Comparison of ENCODE assay signal across 12 cellular contexts in the genomic region with DNA sequence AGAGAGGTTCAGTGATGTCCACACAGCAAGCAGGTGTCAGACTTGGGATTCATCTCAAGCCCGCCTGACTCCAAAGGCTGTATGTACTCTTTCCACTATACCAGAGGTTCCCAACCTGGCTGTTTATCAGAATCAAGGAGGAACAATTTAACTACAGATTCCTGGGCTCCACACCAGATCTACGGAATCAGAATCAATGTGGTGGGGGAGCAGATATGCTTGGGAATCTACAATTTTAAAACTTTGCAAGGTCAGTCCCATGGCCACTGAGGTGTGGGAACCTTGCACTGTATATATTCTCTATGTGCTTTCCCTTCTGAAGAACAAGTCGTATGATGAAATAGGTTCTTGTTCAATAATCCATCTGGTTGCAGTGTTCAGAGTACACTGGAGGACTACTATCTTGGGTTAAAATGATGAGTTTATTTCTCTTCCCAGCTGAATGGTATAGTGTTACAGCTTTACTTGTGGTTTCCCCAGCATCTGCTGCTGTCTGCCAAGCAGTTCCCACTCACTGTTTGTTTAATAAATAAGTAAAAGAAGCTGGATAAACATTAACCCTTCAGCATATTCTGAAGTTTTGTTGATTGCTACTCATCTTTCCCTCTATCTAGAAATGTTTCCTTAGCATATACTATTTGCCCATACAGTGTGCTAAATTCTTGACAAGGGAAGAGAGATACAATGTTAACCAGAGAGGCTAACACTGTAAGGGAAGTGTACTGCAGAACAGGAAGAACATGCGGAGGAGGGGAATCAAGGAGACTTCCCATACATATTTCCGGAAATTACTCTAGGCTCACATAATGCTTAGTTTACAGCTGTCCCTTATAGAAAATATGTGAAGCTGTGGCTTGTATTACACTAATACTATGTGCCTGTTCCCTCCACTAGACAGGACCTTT. TPM values are rescaled to one million over a fixed set of nuclear protein-coding genes. Genes with fewer than 3 reads are reported as not detected.
DNase-seq lines count a peak whose midpoint lies in the region; ATAC-seq and FAIRE-seq lines count a peak whose summit lies in the region.
"Had no signal": no experiment of that assay in that cellular context is flagged by ENCODE, and none has a peak within 500 bp of the region (broad histone marks: within the 10 kb centered on the region; RNA-seq: fewer than 3 reads in every experiment).

No MANE protein-coding gene starts in this region.

- peaks cover 68% of the 10 kb centered on the region for H4K20me1 ChIP-seq in BLaER1

- H3K9ac ChIP-seq in BLaER1 (no peak overlapping the region), mesenchymal stem cell (ENCODE audit: low read length) (no peak overlapping the region), neuronal stem cell (ENCODE audit: low read depth, low read length, poor library complexity) (no peak overlapping the region)

- H3K4ac ChIP-seq in mesenchymal stem cell (ENCODE audit: low read depth in 1 of 2, low read length in 2 of 2) (no peak overlapping the region), neuronal stem cell (ENCODE audit: low read length) (no peak overlapping the region)

- H3K79me1 ChIP-seq in mesenchymal stem cell (replicated peaks; ENCODE audit: low read length, poor library complexity, severe bottlenecking) (peaks cover 26% of the 10 kb centered on the region), neuronal stem cell (ENCODE audit: low read depth, low read length) (peaks cover 7% of the 10 kb centered on the region)

- H3K4me2 ChIP-seq in BLaER1 (peak overlapping the region; percentile 34), mesenchymal stem cell (ENCODE audit: low read length, poor library complexity, severe bottlenecking) (peak overlapping the region; percentile 67), neuronal stem cell (ENCODE audit: insufficient read depth, low read length, poor library complexity, severe bottlenecking) (no peak overlapping the region)

- H2AFZ ChIP-seq in mesenchymal stem cell (ENCODE audit: low read depth, low read length) (no peak overlapping the region), neuronal stem cell (ENCODE audit: low read length) (no peak overlapping the region)

- H3K36me3 ChIP-seq in BLaER1 (peaks cover 64% of the 10 kb centered on the region), mesenchymal stem cell (ENCODE audit: control insufficient read depth in 1 of 2, insufficient read depth in 2 of 2, low read depth in 1 of 2, low read length in 2 of 2) (peaks cover 3 to 18% of the 10 kb centered on the region in 2 experiments), neuronal stem cell (replicated peaks in 1 of 2; ENCODE audit: control insufficient read depth in 2 of 2, insufficient read depth in 2 of 2, low read length in 2 of 2) (peaks cover 6 to 60% of the 10 kb centered on the region in 2 donors)

- H3K23ac ChIP-seq in mesenchymal stem cell (ENCODE audit: low read length in 2 of 2): no peak overlapping the region
- H3K23ac ChIP-seq in neuronal stem cell (ENCODE audit: low read depth, low read length, poor library complexity): no peak overlapping the region

- H4K91ac ChIP-seq in mesenchymal stem cell (ENCODE audit: low read length) (no peak overlapping the region), neuronal stem cell (ENCODE audit: low read depth, low read length, poor library complexity) (no peak overlapping the region)

- H3K27me3 ChIP-seq in BLaER1 (no peaks in the 10 kb centered on the region), mesenchymal stem cell (ENCODE audit: control insufficient read depth in 1 of 2, insufficient read depth in 1 of 2, low read length in 2 of 2) (no peaks in the 10 kb centered on the region), neuronal stem cell (ENCODE audit: control insufficient read depth in 3 of 3, insufficient read depth in 3 of 3, low read depth in 1 of 3, low read length in 3 of 3) (no peaks in the 10 kb centered on the region)
- H3K27me3 ChIP-seq: heart right ventricle, vagina had no signal

- no peak overlapping the region for H3K14ac ChIP-seq in mesenchymal stem cell (ENCODE audit: low read length in 2 of 2)
- no peak overlapping the region for H3K14ac ChIP-seq in neuronal stem cell (ENCODE audit: low read length)

- H3K9me3 ChIP-seq in BLaER1: peaks cover 14% of the 10 kb centered on the region
- peaks cover 5% of the 10 kb centered on the region for H3K9me3 ChIP-seq in mesenchymal stem cell (ENCODE audit: control insufficient read depth, low read length)
- peaks cover 2 to 13% of the 10 kb centered on the region in 2 donors for H3K9me3 ChIP-seq in neuronal stem cell (replicated peaks in 1 of 2; ENCODE audit: control insufficient read depth in 2 of 2, insufficient read depth in 1 of 2, low read depth in 1 of 2, low read length in 2 of 2)
- H3K9me3 ChIP-seq: vagina had no signal

- H2BK15ac ChIP-seq in mesenchymal stem cell (ENCODE audit: low read depth, poor library complexity, severe bottlenecking): no peak overlapping the region
- H2BK15ac ChIP-seq in neuronal stem cell (ENCODE audit: low read length): no peak overlapping the region

- peak overlapping the region; percentile 33 to 44 for H2BK12ac ChIP-seq in mesenchymal stem cell (ENCODE audit: low read length in 2 of 2)
- H2BK12ac ChIP-seq in neuronal stem cell (ENCODE audit: low read length): no peak overlapping the region

- H4K8ac ChIP-seq in mesenchymal stem cell (ENCODE audit: low read length) (no peak overlapping the region), neuronal stem cell (ENCODE audit: low read depth, low read length) (no peak overlapping the region)

- peak overlapping the region in 1 of 2 experiments; percentile 2 for H3K18ac ChIP-seq in mesenchymal stem cell (ENCODE audit: low read depth in 1 of 2, low read length in 2 of 2)
- no peak overlapping the region for H3K18ac ChIP-seq in neuronal stem cell (ENCODE audit: low read length)

- DNase-seq in HTR-8/SVneo (ENCODE audit: insufficient read length, low spot score): no peak
- peak; percentile 86 for DNase-seq in amniotic epithelial cell (ENCODE audit: low read depth)
- DNase-seq in mesenchymal stem cell: peak; percentile 93
- no peak for DNase-seq in SHP77 treated with DMSO at 0.1 percent for 48 hours (lab: John Stamatoyannopoulos, UW)
- DNase-seq in neuronal stem cell (ENCODE audit: low spot score): no peak
- DNase-seq in stimulated activated CD4-positive, alpha-beta T cell treated with anti-CD3 and anti-CD28 coated beads, Interleukin-2, amount 100 ng/mL, for 48 hours: no peak
- DNase-seq: heart right ventricle, RPMI8226 had no signal

- H3K27ac ChIP-seq in BLaER1: no peak overlapping the region
- peak overlapping the region; percentile 77 for H3K27ac ChIP-seq in mesenchymal stem cell (ENCODE audit: low read length, poor library complexity, severe bottlenecking)
- H3K27ac ChIP-seq in neuronal stem cell (replicated peaks; ENCODE audit: low read length): no peak overlapping the region
- H3K27ac ChIP-seq: vagina had no signal

- no peak overlapping the region for H3K4me3 ChIP-seq in BLaER1
- H3K4me3 ChIP-seq in mesenchymal stem cell (ENCODE audit: insufficient read depth in 1 of 2, low read depth in 1 of 2, low read length in 2 of 2): no peak overlapping the region
- no peak overlapping the region for H3K4me3 ChIP-seq in neuronal stem cell (ENCODE audit: low read length in 2 of 2)
- H3K4me3 ChIP-seq: heart right ventricle, vagina had no signal

- H2AK5ac ChIP-seq in mesenchymal stem cell (ENCODE audit: low read length, severe bottlenecking) (no peak overlapping the region), neuronal stem cell (ENCODE audit: low read depth, low read length) (no peak overlapping the region)

- peaks cover 17% of the 10 kb centered on the region for H3K4me1 ChIP-seq in BLaER1
- H3K4me1 ChIP-seq in mesenchymal stem cell (ENCODE audit: control insufficient read depth, insufficient read depth, low read depth, low read length): peaks cover 10% of the 10 kb centered on the region
- H3K4me1 ChIP-seq in neuronal stem cell (ENCODE audit: control insufficient read depth in 2 of 2, insufficient read depth in 1 of 2, low read depth in 1 of 2, low read length in 2 of 2): no peaks in the 10 kb centered on the region
- H3K4me1 ChIP-seq: vagina had no signal

- H2BK5ac ChIP-seq in mesenchymal stem cell (ENCODE audit: low read depth, low read length, poor library complexity, severe bottlenecking) (no peak overlapping the region), neuronal stem cell (ENCODE audit: low read length) (no peak overlapping the region)

- 75% methylated on average over 2 of the region's 5 CpGs for WGBS in mesenchymal stem cell
- no CpG with 5 or more reads among the region's 5 CpGs for WGBS in neuronal stem cell (ENCODE audit: extremely low coverage in 2 of 2, insufficient read length in 2 of 2, insufficient replicate concordance in 1 of 2), 2 donors

- no peak for ATAC-seq in HG03520 (IDR thresholded peaks at IDR 0.05; ENCODE audit: unreplicated experiment)

- H2BK120ac ChIP-seq in mesenchymal stem cell (ENCODE audit: low read depth, low read length) (no peak overlapping the region), neuronal stem cell (ENCODE audit: low read depth, low read length) (no peak overlapping the region)

- FAIRE-seq in HTR-8/SVneo (lab: Jason Lieb, UNC): peak; percentile 89
- FAIRE-seq: bronchial epithelial cell had no signal

RNA-seq across cellular contexts. Expression of a gene that starts 9.8 kb away (rescaled TPM):
- 7.0 TPM for polyA plus RNA-seq in mesenchymal stem cell (2013, experiment 1 of 2)
- polyA plus RNA-seq in mesenchymal stem cell (2013, experiment 2 of 2): 6.9 TPM
- polyA plus RNA-seq in neuronal stem cell (2013, experiment 1 of 2): 24.0 TPM
- polyA plus RNA-seq in neuronal stem cell (2013, experiment 2 of 2): 24.4 TPM

RNA-seq across cellular contexts. Expression of a gene that starts 10.1 kb away (rescaled TPM):
- 26.4 TPM for polyA plus RNA-seq in mesenchymal stem cell (2013, experiment 1 of 2)
- polyA plus RNA-seq in mesenchymal stem cell (2013, experiment 2 of 2): 25.9 TPM
- 28.1 TPM for polyA plus RNA-seq in neuronal stem cell (2013, experiment 1 of 2)
- 31.6 TPM for polyA plus RNA-seq in neuronal stem cell (2013, experiment 2 of 2)

Comparison
In these comparisons a context has a peak if more than half of its experiments do, and no peak if none do; other contexts are left out.
1. DNase-seq: peak in amniotic epithelial cell (single experiment) and mesenchymal stem cell (single experiment); none in HTR-8/SVneo (single experiment), SHP77 treated with DMSO at 0.1 percent for 48 hours (single experiment), neuronal stem cell (single experiment) and stimulated activated CD4-positive, alpha-beta T cell treated with anti-CD3 and anti-CD28 coated beads, Interleukin-2, amount 100 ng/mL, for 48 hours (0 of 2).